In genomic region chr1:87334351-87335174, GRCh38 we compare ENCODE assay signal across 1 cellular context.
TF ChIP-seq lines count a peak whose summit lies in the region.

No MANE protein-coding gene starts in this region.

TF ChIP-seq in IMR-90, 13 proteins besides CTCF, POLR2A, EP300 and RAD21:
- TF ChIP-seq ELK1 (IDR thresholded peaks at IDR 0.05; ENCODE audit: borderline replicate concordance, low read depth, low read length) = no peak
- no peak for TF ChIP-seq SMC3 (IDR thresholded peaks at IDR 0.05; ENCODE audit: low read depth, low read length)
- no peak for TF ChIP-seq BHLHE40 (IDR thresholded peaks at IDR 0.05; ENCODE audit: low read depth, low read length)
- TF ChIP-seq USF2 (IDR thresholded peaks at IDR 0.05; ENCODE audit: low read depth, low read length) = no peak
- no peak for TF ChIP-seq MAFK (IDR thresholded peaks at IDR 0.05; ENCODE audit: low read depth, low read length)
- TF ChIP-seq MXI1 (IDR thresholded peaks at IDR 0.05; ENCODE audit: borderline replicate concordance, low read depth, low read length) = no peak
